In the genomic region with DNA sequence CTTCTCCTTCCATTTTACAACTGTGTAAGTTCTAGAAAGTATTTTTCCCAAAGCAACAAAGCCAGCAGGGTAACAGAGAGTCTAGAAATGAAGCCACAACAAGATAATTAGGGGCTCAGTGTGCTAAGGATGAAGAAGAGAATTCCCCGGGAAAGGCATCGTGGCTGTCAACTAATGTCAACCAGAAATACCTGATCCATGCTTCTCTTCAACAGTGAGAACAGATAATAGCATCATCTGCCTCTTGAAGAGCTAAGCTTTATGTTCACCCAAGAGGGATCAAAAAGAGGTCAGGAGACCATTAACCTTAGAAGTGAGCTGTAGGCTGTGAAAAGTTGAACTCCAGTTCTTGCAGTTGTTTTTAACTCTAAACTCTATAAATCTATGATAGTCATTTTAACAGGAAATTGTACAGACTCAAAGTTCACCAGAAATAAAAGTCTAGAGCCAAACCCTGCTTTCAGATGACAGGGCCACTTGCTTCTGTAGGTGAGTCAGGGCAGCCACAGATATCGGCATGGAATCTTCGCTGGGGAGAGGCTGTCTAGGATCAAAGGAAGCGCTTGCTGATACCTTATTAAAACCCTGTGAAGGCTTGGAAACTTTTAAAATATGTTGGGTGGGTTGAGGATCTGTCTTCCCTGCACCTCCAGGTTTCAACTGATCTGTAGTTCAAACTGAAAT, we compare ENCODE assay signal across 27 cellular contexts.
DNase-seq lines count a peak whose midpoint lies in the region; ATAC-seq, FAIRE-seq and TF ChIP-seq lines count a peak whose summit lies in the region.
"Had no signal": no experiment of that assay in that cellular context is flagged by ENCODE, and none has a peak within 500 bp of the region (broad histone marks: within the 10 kb centered on the region; RNA-seq: fewer than 3 reads in every experiment).

No MANE protein-coding gene starts in this region.

- H3K36me3 ChIP-seq in breast epithelium: no peaks in the 10 kb centered on the region
- H3K36me3 ChIP-seq in HepG2 (replicated peaks in 1 of 2; ENCODE audit: control insufficient read depth in 1 of 2, insufficient read depth in 2 of 2, low read length in 2 of 2): no peaks in the 10 kb centered on the region; a peak in 1 of 5 replicates
- H3K36me3 ChIP-seq in mucosa of rectum (ENCODE audit: control insufficient read depth in 2 of 2, insufficient read depth in 2 of 2, low read length in 2 of 2): no peaks in the 10 kb centered on the region
- H3K36me3 ChIP-seq in left lung: no peaks in the 10 kb centered on the region
- H3K36me3 ChIP-seq: BE2C, SJSA1 had no signal

- no peak for DNase-seq in breast epithelium (ENCODE audit: low spot score in 2 of 2)
- no peak for DNase-seq in MCF 10A (ENCODE audit: unreplicated experiment)
- DNase-seq in HepG2 (ENCODE audit: low spot score): no peak
- no peak for DNase-seq in T-helper 17 cell
- no peak for DNase-seq in iPS-NIHi11 (ENCODE audit: low spot score)
- no peak for DNase-seq in left lung
- DNase-seq: 8988T; ACHN; BE2C; Calu3; CD8-positive, alpha-beta memory T cell; DMS79 treated with DMSO at 0.1 percent for 48 hours; GF-D8; GM23248; H7; Karpas-422; NCI-H1105 treated with DMSO at 0.1 percent for 48 hours; NCI-H146; NCI-H2029; NCI-H526 treated with DMSO at 0.1 percent for 48 hours; PC-9 had no signal

- POLR2A ChIA-PET in MCF 10A (lab: Yijun Ruan, JAX): no interaction called here
- POLR2A ChIA-PET in HepG2 (lab: Yijun Ruan, JAX): interaction anchor here (1.1 to 7.0 kb wide), 3 partner anchors 15 to 50 kb away, joined by 3 to 99 read pairs (median 5); no protein-coding TSS in a partner anchor

- no peak for TF ChIP-seq CTCF in breast epithelium (IDR thresholded peaks at IDR 0.05)
- TF ChIP-seq CTCF in MCF 10A (IDR thresholded peaks at IDR 0.05; ENCODE audit: unreplicated experiment): no peak
- TF ChIP-seq CTCF in HepG2 (CRISPR knock-in tag; IDR thresholded peaks at IDR 0.05): no peak
- no peak for TF ChIP-seq CTCF in left lung (IDR thresholded peaks at IDR 0.05)

- H3K4me1 ChIP-seq in breast epithelium (no peaks in the 10 kb centered on the region), HepG2 (ENCODE audit: insufficient read depth, low read length) (peaks cover 94% of the 10 kb centered on the region), mucosa of rectum (ENCODE audit: control insufficient read depth in 2 of 2, insufficient read depth in 2 of 2, low read length in 2 of 2) (peaks cover 4 to 15% of the 10 kb centered on the region in 2 donors), left lung (peaks cover 0 to 25% of the 10 kb centered on the region in 2 donors)
- H3K4me1 ChIP-seq: BE2C, SJSA1 had no signal

- H3K4me2 ChIP-seq in HepG2 (ENCODE audit: low read depth, low read length): peak overlapping the region; percentile 80
- H3K4me2 ChIP-seq: PC-9 had no signal

- WGBS in HepG2 (ENCODE audit: low lambda C conversion rate): 98% methylated on average over 5 of the region's 5 CpGs

- peaks cover 15% of the 10 kb centered on the region for H3K9me3 Mint-ChIP-seq in MCF 10A (ENCODE audit: unreplicated experiment)
- H3K9me3 Mint-ChIP-seq: CD8-positive, alpha-beta memory T cell had no signal

- no peaks in the 10 kb centered on the region for H4K20me1 ChIP-seq in HepG2 (ENCODE audit: insufficient read depth, low read length)

- H3K27me3 Mint-ChIP-seq in MCF 10A (ENCODE audit: insufficient read depth, unreplicated experiment): no peaks in the 10 kb centered on the region
- no peaks in the 10 kb centered on the region for H3K27me3 Mint-ChIP-seq in T-helper 17 cell

- ATAC-seq in HepG2 (no peak), T-helper 17 cell (no peak), left lung (no peak), HG03139 (IDR thresholded peaks at IDR 0.05; ENCODE audit: unreplicated experiment) (no peak)
- ATAC-seq: Right ventricle myocardium inferior had no signal

- H3K79me2 ChIP-seq in HepG2 (ENCODE audit: insufficient read depth, low read length): peaks cover 3% of the 10 kb centered on the region

- no peak for TF ChIP-seq POLR2A in breast epithelium (IDR thresholded peaks at IDR 0.05)
- TF ChIP-seq POLR2A in HepG2 (IDR thresholded peaks at IDR 0.05; ENCODE audit: insufficient read depth in 1 of 2, low read depth in 2 of 2, low read length in 2 of 2): no peak

- no TSS peak for BruUV-seq in MCF 10A (replicated peaks; lab: Mats Ljungman, UMichigan)
- BruUV-seq in HepG2 (replicated peaks; lab: Mats Ljungman, UMichigan): no TSS peak

- H3K9ac ChIP-seq in HepG2 (ENCODE audit: insufficient read depth, low read depth, low read length) (no peak overlapping the region), mucosa of rectum (ENCODE audit: low read depth in 1 of 2, low read length in 2 of 2) (no peak overlapping the region)
- H3K9ac ChIP-seq: GM23248 had no signal

- peak overlapping the region; percentile 13 to 45 for H3K27ac ChIP-seq in breast epithelium
- H3K27ac ChIP-seq in HepG2 (ENCODE audit: extremely low read length, insufficient read depth, low read length): peak overlapping the region; percentile 98
- peak overlapping the region; percentile 13 to 53 for H3K27ac ChIP-seq in mucosa of rectum (ENCODE audit: low read depth in 2 of 2, low read length in 2 of 2)
- H3K27ac ChIP-seq in left lung: no peak overlapping the region
- H3K27ac ChIP-seq: GM23248, PC-9, SJSA1 had no signal

- no peak overlapping the region for H3K4me3 Mint-ChIP-seq in MCF 10A (ENCODE audit: unreplicated experiment)
- no peak overlapping the region for H3K4me3 Mint-ChIP-seq in T-helper 17 cell
- H3K4me3 Mint-ChIP-seq: CD14-positive monocyte; CD8-positive, alpha-beta memory T cell had no signal

- H3K4me3 ChIP-seq in breast epithelium (no peak overlapping the region), HepG2 (replicated peaks in 1 of 3; ENCODE audit: insufficient read depth in 1 of 3, low read depth in 2 of 3, low read length in 3 of 3) (no peak overlapping the region; a peak in 1 of 6 replicates), mucosa of rectum (ENCODE audit: low read length in 2 of 2) (no peak overlapping the region), left lung (no peak overlapping the region)
- H3K4me3 ChIP-seq: GM23248, PC-9, SJSA1 had no signal

- TF ChIP-seq RAD21 in HepG2 (CRISPR knock-in tag; IDR thresholded peaks at IDR 0.05): no peak

- H2AFZ ChIP-seq in HepG2 (ENCODE audit: low read length): no peak overlapping the region
- H2AFZ ChIP-seq: GM23248, PC-9 had no signal

- no peaks in the 10 kb centered on the region for H3K27me3 ChIP-seq in breast epithelium
- no peaks in the 10 kb centered on the region for H3K27me3 ChIP-seq in HepG2 (ENCODE audit: control insufficient read depth in 1 of 2, insufficient read depth in 2 of 2, low read length in 2 of 2)
- no peaks in the 10 kb centered on the region for H3K27me3 ChIP-seq in mucosa of rectum (ENCODE audit: control insufficient read depth in 2 of 2, insufficient read depth in 2 of 2, low read length in 2 of 2)
- no peaks in the 10 kb centered on the region for H3K27me3 ChIP-seq in left lung
- H3K27me3 ChIP-seq: BE2C, SJSA1 had no signal

- CTCF ChIA-PET in MCF 10A (lab: Yijun Ruan, JAX) (no interaction called here), HepG2 (lab: Yijun Ruan, JAX; ENCODE audit: low intra/inter-chr PET ratio, low total read pairs) (no interaction called here)

- H3K4me1 Mint-ChIP-seq in MCF 10A (ENCODE audit: insufficient read depth, unreplicated experiment): no peaks in the 10 kb centered on the region
- no peaks in the 10 kb centered on the region for H3K4me1 Mint-ChIP-seq in T-helper 17 cell

- intact Hi-C loops in breast epithelium (cut with DNase I; ENCODE audit: low total_unique reads) (no loop called here), MCF 10A (cut with micrococcal nuclease) (no loop called here), HepG2 (cut with micrococcal nuclease; ENCODE audit: unreplicated experiment) (no loop called here), left lung (cut with DNase I) (no loop called here)

- FAIRE-seq in HepG2 (lab: Jason Lieb, UNC): no peak
- FAIRE-seq: GM12891 had no signal

- no peaks in the 10 kb centered on the region for H3K36me3 Mint-ChIP-seq in MCF 10A (ENCODE audit: insufficient read depth, unreplicated experiment)
- H3K36me3 Mint-ChIP-seq in T-helper 17 cell (ENCODE audit: low read depth): peaks cover 2% of the 10 kb centered on the region
- H3K36me3 Mint-ChIP-seq: CD14-positive monocyte had no signal

- TF ChIP-seq EP300 in HepG2 (IDR thresholded peaks at IDR 0.05; ENCODE audit: low read depth in 2 of 2, low read length in 2 of 2) (no peak), HepG2 (CRISPR knock-in tag; IDR thresholded peaks at IDR 0.05; ENCODE audit: borderline replicate concordance) (no peak)

- H3K27ac Mint-ChIP-seq in MCF 10A (ENCODE audit: low read depth, unreplicated experiment) (no peak overlapping the region), T-helper 17 cell (no peak overlapping the region)
- H3K27ac Mint-ChIP-seq: CD14-positive monocyte had no signal

- H3K9me3 ChIP-seq in breast epithelium (no peaks in the 10 kb centered on the region), HepG2 (ENCODE audit: low read length) (no peaks in the 10 kb centered on the region), mucosa of rectum (ENCODE audit: control insufficient read depth in 2 of 2, low read length in 2 of 2) (no peaks in the 10 kb centered on the region), T-helper 17 cell (ENCODE audit: control insufficient read depth, low read length, poor library complexity, severe bottlenecking) (no peaks in the 10 kb centered on the region), left lung (no peaks in the 10 kb centered on the region)
- H3K9me3 ChIP-seq: BE2C, SJSA1 had no signal

- in situ Hi-C loops in HepG2 (cut with HindIII; ENCODE audit: extremely low pct_ligation_motif_present, low pct_unique_long_range_greater_than_20kb): no loop called here

TF ChIP-seq in HepG2, 621 proteins besides CTCF, POLR2A, EP300 and RAD21 (continues in another document):
- TF ChIP-seq, protein P1, sequence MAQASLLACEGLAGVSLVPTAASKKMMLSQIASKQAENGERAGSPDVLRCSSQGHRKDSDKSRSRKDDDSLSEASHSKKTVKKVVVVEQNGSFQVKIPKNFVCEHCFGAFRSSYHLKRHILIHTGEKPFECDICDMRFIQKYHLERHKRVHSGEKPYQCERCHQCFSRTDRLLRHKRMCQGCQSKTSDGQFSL (CRISPR knock-in tag; IDR thresholded peaks at IDR 0.05): no peak
- no peak for TF ChIP-seq MEF2D (CRISPR knock-in tag; IDR thresholded peaks at IDR 0.05)
- TF ChIP-seq ZNF136 (CRISPR knock-in tag; IDR thresholded peaks at IDR 0.05; ENCODE audit: low read depth): peak; percentile 96
- TF ChIP-seq ZNF7 (CRISPR knock-in tag; IDR thresholded peaks at IDR 0.05): no peak
- TF ChIP-seq ZNF138 (CRISPR knock-in tag; IDR thresholded peaks at IDR 0.05; ENCODE audit: low read depth): no peak
- TF ChIP-seq MAF1 (CRISPR knock-in tag; IDR thresholded peaks at IDR 0.05; ENCODE audit: borderline replicate concordance): no peak
- TF ChIP-seq ZNF629 (CRISPR knock-in tag; conservative IDR thresholded peaks at IDR 0.05): no peak
- no peak for TF ChIP-seq ZMYM2 (CRISPR knock-in tag; IDR thresholded peaks at IDR 0.05)
- no peak for TF ChIP-seq SP4 (CRISPR knock-in tag; IDR thresholded peaks at IDR 0.05)
- no peak for TF ChIP-seq ZNF451 (CRISPR knock-in tag; IDR thresholded peaks at IDR 0.05)
- no peak for TF ChIP-seq RFX3 (CRISPR knock-in tag; IDR thresholded peaks at IDR 0.05)
- TF ChIP-seq RBFOX2 (IDR thresholded peaks at IDR 0.05; ENCODE audit: low read depth, low read length): 0 out of 2 replicates have a peak, but pooled peaks have one; percentile 17
- no peak for TF ChIP-seq JUN (CRISPR knock-in tag; IDR thresholded peaks at IDR 0.05)

Comparison
In these comparisons a context has a peak if more than half of its experiments do, and no peak if none do; other contexts are left out.
1. H3K27ac ChIP-seq: peak in breast epithelium (2 of 2), HepG2 (single experiment) and mucosa of rectum (2 of 2); none in left lung (0 of 2).